ENCODE assay signal across 1 cellular context in the genomic region with DNA sequence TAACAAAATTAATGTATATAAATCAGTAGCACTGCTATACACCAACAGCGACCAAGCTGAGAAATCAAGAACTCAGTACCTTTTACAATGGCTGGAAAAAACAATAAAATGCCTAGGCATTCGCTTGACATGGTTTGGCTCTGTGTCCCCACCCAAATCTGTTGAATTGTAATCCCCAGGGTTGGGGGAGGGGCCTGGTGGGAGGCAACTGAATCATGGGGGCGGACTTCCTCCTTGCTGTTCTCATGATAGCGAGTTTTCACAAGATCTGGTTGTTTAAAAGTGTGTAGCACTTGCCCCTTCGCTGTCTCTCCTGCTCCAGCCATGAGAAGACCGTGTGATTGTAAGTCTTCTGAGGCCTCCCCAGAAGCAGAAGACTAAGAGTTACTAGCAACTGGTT.
TF ChIP-seq lines count a peak whose summit lies in the region.

No MANE protein-coding gene starts in this region.

TF ChIP-seq in H1, 55 proteins besides CTCF, POLR2A, EP300 and RAD21 (continued from another document):
- peak; percentile 3; the same call in 1 of the 2 replicates for TF ChIP-seq EGR1 (IDR thresholded peaks at IDR 0.05; ENCODE audit: borderline replicate concordance, low read depth, low read length)
